Comparison of ENCODE assay signal across 8 cellular contexts in genomic region chr14:20460458-20461229, GRCh38. TPM values are rescaled to one million over a fixed set of nuclear protein-coding genes. Genes with fewer than 3 reads are reported as not detected.
DNase-seq lines count a peak whose midpoint lies in the region; ATAC-seq, FAIRE-seq and TF ChIP-seq lines count a peak whose summit lies in the region.

No MANE protein-coding gene starts in this region.

- no peak for DNase-seq in CD14-positive monocyte (ENCODE audit: low spot score)
- peak; percentile 71 for DNase-seq in NCI-H146 (lab: John Stamatoyannopoulos, UW)
- peak; percentile 55 for DNase-seq in activated CD8-positive, alpha-beta memory T cell treated with anti-CD3 and anti-CD28 coated beads, Interleukin-2, amount 50 U/mL, for 4 hours
- DNase-seq in esophagus muscularis mucosa (ENCODE audit: extremely low spot score): no peak
- no peak for DNase-seq in neuronal stem cell (ENCODE audit: low spot score)
- no peak for DNase-seq in HTR-8/SVneo (ENCODE audit: insufficient read length, low spot score)
- DNase-seq in HPDE6-E6E7 (ENCODE audit: extremely low spot score): no peak

- peak overlapping the region; percentile 34 for H2AK5ac ChIP-seq in neuronal stem cell (ENCODE audit: low read depth, low read length)

- TF ChIP-seq EP300 in esophagus muscularis mucosa (IDR thresholded peaks at IDR 0.05): no peak

- H3K4me1 Mint-ChIP-seq in CD14-positive monocyte: peaks cover 13% of the 10 kb centered on the region

- H3K27ac Mint-ChIP-seq in CD14-positive monocyte: peak overlapping the region; percentile 89 to 97 (median 95)

- no peak overlapping the region for H4K8ac ChIP-seq in neuronal stem cell (ENCODE audit: low read depth, low read length)

- FAIRE-seq in HTR-8/SVneo (lab: Jason Lieb, UNC): no peak

- peak; percentile 7 for ATAC-seq in GM21619 (IDR thresholded peaks at IDR 0.05; ENCODE audit: unreplicated experiment)

- H3K9me3 Mint-ChIP-seq in CD14-positive monocyte: peaks cover 0 to 2% (median 0%) of the 10 kb centered on the region in 7 donors

- TF ChIP-seq CTCF in CD14-positive monocyte (IDR thresholded peaks at IDR 0.05): no peak
- no peak for TF ChIP-seq CTCF in esophagus muscularis mucosa (IDR thresholded peaks at IDR 0.05)

- H3K4me3 ChIP-seq in esophagus muscularis mucosa (peak overlapping the region; percentile 74 to 99 (median 94)), neuronal stem cell (ENCODE audit: low read length in 2 of 2) (peak overlapping the region; percentile 77 to 94)

- H3K18ac ChIP-seq in neuronal stem cell (ENCODE audit: low read length): peak overlapping the region; percentile 98

- peaks cover 1 to 5% (median 1%) of the 10 kb centered on the region in 3 donors for H3K27me3 Mint-ChIP-seq in CD14-positive monocyte (ENCODE audit: low read depth in 3 of 3)

- peak overlapping the region; percentile 49 for H3K4me2 ChIP-seq in neuronal stem cell (ENCODE audit: insufficient read depth, low read length, poor library complexity, severe bottlenecking)

- H3K27me3 ChIP-seq in esophagus muscularis mucosa: no peaks in the 10 kb centered on the region
- H3K27me3 ChIP-seq in neuronal stem cell (ENCODE audit: control insufficient read depth in 3 of 3, insufficient read depth in 3 of 3, low read depth in 1 of 3, low read length in 3 of 3): no peaks in the 10 kb centered on the region

- WGBS in esophagus muscularis mucosa: 22% methylated on average over 10 of the region's 32 CpGs
- no CpG with 5 or more reads among the region's 32 CpGs for WGBS in neuronal stem cell (ENCODE audit: extremely low coverage in 2 of 2, insufficient read length in 2 of 2, insufficient replicate concordance in 1 of 2), 2 donors

- peak overlapping the region; percentile 98 for H3K9ac ChIP-seq in neuronal stem cell (ENCODE audit: low read depth, low read length, poor library complexity)

- H3K4me1 ChIP-seq in esophagus muscularis mucosa (peaks cover 30 to 46% (median 39%) of the 10 kb centered on the region in 4 donors), neuronal stem cell (ENCODE audit: control insufficient read depth in 2 of 2, insufficient read depth in 1 of 2, low read depth in 1 of 2, low read length in 2 of 2) (peaks cover 7 to 16% of the 10 kb centered on the region in 2 donors)

- peak overlapping the region; percentile 32 for H2BK5ac ChIP-seq in neuronal stem cell (ENCODE audit: low read length)

- peak overlapping the region; percentile 60 for H2AFZ ChIP-seq in neuronal stem cell (ENCODE audit: low read length)

- peak overlapping the region; percentile 86 for H3K23ac ChIP-seq in neuronal stem cell (ENCODE audit: low read depth, low read length, poor library complexity)

- H3K79me1 ChIP-seq in neuronal stem cell (ENCODE audit: low read depth, low read length): no peaks in the 10 kb centered on the region

- no peak for TF ChIP-seq POLR2A in esophagus muscularis mucosa (IDR thresholded peaks at IDR 0.05; ENCODE audit: low read depth)

- intact Hi-C loops in CD14-positive monocyte (cut with micrococcal nuclease): loop anchor here (10.0 kb wide), 2 partner anchors 46 to 644 kb away; partner anchors contain the start of genes TEP1 (in 1 of the 2) and TMEM253 (in 1 of the 2)
- intact Hi-C loops in esophagus muscularis mucosa (cut with DNase I): loop anchor here (2.0 to 10.0 kb wide), 4 partner anchors 133 to 644 kb away; partner anchors contain the start of genes METTL17 and TMEM253

- H3K4ac ChIP-seq in neuronal stem cell (ENCODE audit: low read length): no peak overlapping the region

- H3K4me3 Mint-ChIP-seq in CD14-positive monocyte: peak overlapping the region; percentile 93 to 96

- H3K9me3 ChIP-seq in esophagus muscularis mucosa (no peaks in the 10 kb centered on the region), neuronal stem cell (replicated peaks in 1 of 2; ENCODE audit: control insufficient read depth in 2 of 2, insufficient read depth in 1 of 2, low read depth in 1 of 2, low read length in 2 of 2) (no peaks in the 10 kb centered on the region)

- no peak overlapping the region for H4K91ac ChIP-seq in neuronal stem cell (ENCODE audit: low read depth, low read length, poor library complexity)

- no peak overlapping the region for H2BK120ac ChIP-seq in neuronal stem cell (ENCODE audit: low read depth, low read length)

- H3K36me3 Mint-ChIP-seq in CD14-positive monocyte: peaks cover 33 to 38% of the 10 kb centered on the region in 2 donors

- H3K27ac ChIP-seq in esophagus muscularis mucosa (replicated peaks in 1 of 4): peak overlapping the region; percentile 95 to 97 (median 96)
- peak overlapping the region; percentile 48 for H3K27ac ChIP-seq in neuronal stem cell (replicated peaks; ENCODE audit: low read length)

- no peak overlapping the region for H2BK12ac ChIP-seq in neuronal stem cell (ENCODE audit: low read length)

- no peak overlapping the region for H2BK15ac ChIP-seq in neuronal stem cell (ENCODE audit: low read length)

- peaks cover 25 to 41% (median 35%) of the 10 kb centered on the region in 4 donors for H3K36me3 ChIP-seq in esophagus muscularis mucosa
- peaks cover 34 to 47% of the 10 kb centered on the region in 2 donors for H3K36me3 ChIP-seq in neuronal stem cell (replicated peaks in 1 of 2; ENCODE audit: control insufficient read depth in 2 of 2, insufficient read depth in 2 of 2, low read length in 2 of 2)

- peak overlapping the region; percentile 56 for H3K14ac ChIP-seq in neuronal stem cell (ENCODE audit: low read length)

RNA-seq across cellular contexts. Expression of gene PIP4P1, which starts 0.6 kb away (rescaled TPM):
- 10 to 100 TPM; 19.4 to 21.2 TPM for polyA plus RNA-seq in CD14-positive monocyte
- 10 to 100 TPM; 18.7 to 27.9 (median 24.5) TPM for total RNA-seq in esophagus muscularis mucosa
- polyA plus RNA-seq in neuronal stem cell (2013, experiment 1 of 2): 37.1 TPM
- 33.8 TPM for polyA plus RNA-seq in neuronal stem cell (2013, experiment 2 of 2)

RNA-seq across cellular contexts. Expression of gene APEX1, which starts 5.6 kb away (rescaled TPM):
- polyA plus RNA-seq in CD14-positive monocyte: 10 to 100 TPM; 69.7 to 85.4 TPM
- total RNA-seq in esophagus muscularis mucosa: 100 to 1,000 TPM; 101 to 105 (median 104) TPM
- 373 TPM for polyA plus RNA-seq in neuronal stem cell (2013, experiment 1 of 2)
- polyA plus RNA-seq in neuronal stem cell (2013, experiment 2 of 2): 368 TPM

RNA-seq across cellular contexts. Expression of gene OSGEP, which starts 6.0 kb away (rescaled TPM):
- polyA plus RNA-seq in CD14-positive monocyte: 10 to 100 TPM; 34.7 to 40.0 TPM
- total RNA-seq in esophagus muscularis mucosa: 10 to 100 TPM; 23.5 to 36.8 (median 24.8) TPM
- polyA plus RNA-seq in neuronal stem cell (2013, experiment 1 of 2): 18.2 TPM
- 18.7 TPM for polyA plus RNA-seq in neuronal stem cell (2013, experiment 2 of 2)

RNA-seq across cellular contexts. Expression of gene PNP, which starts 8.6 kb away (rescaled TPM):
- 10 to 100 TPM; 63.2 to 67.5 TPM for polyA plus RNA-seq in CD14-positive monocyte
- 10 to 100 TPM in 3 of 4 donors, 1 to 10 TPM in 1; 4.2 to 85.2 (median 14.2) TPM for total RNA-seq in esophagus muscularis mucosa
- 47.5 TPM for polyA plus RNA-seq in neuronal stem cell (2013, experiment 1 of 2)
- polyA plus RNA-seq in neuronal stem cell (2013, experiment 2 of 2): 46.2 TPM

RNA-seq across cellular contexts. Expression of gene KLHL33, which starts 24.7 kb away (rescaled TPM):
- polyA plus RNA-seq in CD14-positive monocyte: not detected
- total RNA-seq in esophagus muscularis mucosa: under 1 TPM; 0.50 to 0.92 (median 0.77) TPM
- polyA plus RNA-seq in neuronal stem cell (2013, experiment 1 of 2): 0.06 TPM
- polyA plus RNA-seq in neuronal stem cell (2013, experiment 2 of 2): 0.11 TPM

Comparison
In these comparisons a context has a peak if more than half of its experiments do, and no peak if none do; other contexts are left out.
1. DNase-seq: peak in NCI-H146 (single experiment) and activated CD8-positive, alpha-beta memory T cell treated with anti-CD3 and anti-CD28 coated beads, Interleukin-2, amount 50 U/mL, for 4 hours (single experiment); none in CD14-positive monocyte (single experiment), esophagus muscularis mucosa (single experiment), neuronal stem cell (single experiment), HTR-8/SVneo (single experiment) and HPDE6-E6E7 (single experiment).